In genomic region chr17:79728169-79728907, GRCh38 we compare ENCODE assay signal across 8 cellular contexts. TPM values are rescaled to one million over a fixed set of nuclear protein-coding genes. Genes with fewer than 3 reads are reported as not detected.
DNase-seq lines count a peak whose midpoint lies in the region; ATAC-seq and TF ChIP-seq lines count a peak whose summit lies in the region.

No MANE protein-coding gene starts in this region.

- ATAC-seq in GM21786 (IDR thresholded peaks at IDR 0.05; ENCODE audit: unreplicated experiment): no peak

- no peaks in the 10 kb centered on the region for H4K20me1 ChIP-seq in OCI-LY1 (ENCODE audit: insufficient read depth, low read length)

- H2AFZ ChIP-seq in OCI-LY1 (ENCODE audit: low read length): peak overlapping the region; percentile 91

- no peaks in the 10 kb centered on the region for H3F3A ChIP-seq in OCI-LY1 (ENCODE audit: insufficient read depth, low read length)

- no peaks in the 10 kb centered on the region for H3K9me2 ChIP-seq in OCI-LY1 (ENCODE audit: low read depth, low read length)

- H3K4me2 ChIP-seq in OCI-LY1 (ENCODE audit: low read length): peak overlapping the region; percentile 59

- H3K4me3 ChIP-seq in OCI-LY1 (ENCODE audit: low read depth, low read length, poor library complexity, severe bottlenecking) (peak overlapping the region; percentile 46), esophagus (ENCODE audit: low read depth in 1 of 2, low read length in 2 of 2) (peak overlapping the region; percentile 23 to 41)

- H3K79me2 ChIP-seq in OCI-LY1 (ENCODE audit: insufficient read depth, low read length): no peaks in the 10 kb centered on the region

- peak; percentile 18 for DNase-seq in DMS79 treated with DMSO at 0.1 percent for 48 hours (lab: John Stamatoyannopoulos, UW)
- peak in 72 of 76 experiments; percentile 13 to 84 (median 60) for DNase-seq in HUDEP-2 (lab: John Stamatoyannopoulos, UW; ENCODE audit: unreplicated experiment in 76 of 76)
- DNase-seq in activated T-cell treated with anti-CD3 and anti-CD28 coated beads for 48 hours (ENCODE audit: low read depth): peak; percentile 73
- DNase-seq in myocyte (ENCODE audit: low read depth): peak; percentile 86
- peak; percentile 85 for DNase-seq in stimulated activated CD8-positive, alpha-beta memory T cell treated with anti-CD3 and anti-CD28 coated beads, Interleukin-4, amount 100 ng/mL, for 48 hours

- no peaks in the 10 kb centered on the region for H3K27me3 ChIP-seq in OCI-LY1 (ENCODE audit: insufficient read depth, low read length)
- no peaks in the 10 kb centered on the region for H3K27me3 ChIP-seq in esophagus (ENCODE audit: control insufficient read depth in 1 of 2, insufficient read depth in 2 of 2, low read length in 2 of 2)

- H3K36me3 ChIP-seq in OCI-LY1 (ENCODE audit: insufficient read depth, low read length) (no peaks in the 10 kb centered on the region), esophagus (ENCODE audit: control insufficient read depth in 2 of 2, insufficient read depth in 2 of 2, low read length in 1 of 2) (no peaks in the 10 kb centered on the region)

- peak overlapping the region; percentile 21; the same call in 1 of the 2 replicates for H3K9ac ChIP-seq in OCI-LY1 (ENCODE audit: low read length)

- TF ChIP-seq CTCF in OCI-LY1 (IDR thresholded peaks at IDR 0.05; ENCODE audit: low read length): no peak

- H3K9me3 ChIP-seq in OCI-LY1 (ENCODE audit: low read length): no peaks in the 10 kb centered on the region
- no peaks in the 10 kb centered on the region for H3K9me3 ChIP-seq in esophagus (ENCODE audit: control insufficient read depth in 2 of 2, insufficient read depth in 1 of 2, low read depth in 1 of 2, low read length in 1 of 2)

- peaks cover 27% of the 10 kb centered on the region for H3K4me1 ChIP-seq in OCI-LY1 (ENCODE audit: insufficient read depth, low read length, severe bottlenecking)
- peaks cover 0 to 8% of the 10 kb centered on the region in 2 donors for H3K4me1 ChIP-seq in esophagus (ENCODE audit: control insufficient read depth in 2 of 2, insufficient read depth in 2 of 2, low read length in 1 of 2)

- WGBS in esophagus, 2 donors: 44 to 49% methylated on average over 22 of the region's 22 CpGs

- H3K27ac ChIP-seq in OCI-LY1 (ENCODE audit: low read depth, low read length, poor library complexity, severe bottlenecking) (no peak overlapping the region), esophagus (ENCODE audit: low read depth in 2 of 2, low read length in 1 of 2) (no peak overlapping the region)

RNA-seq across cellular contexts. Expression of gene ENPP7, which starts 2.4 kb away (rescaled TPM):
- not detected for polyA plus RNA-seq in esophagus
- not detected in 2 replicates for total RNA-seq in myocyte
- not detected for polyA plus RNA-seq in myocyte (2012)

RNA-seq across cellular contexts. Expression of gene CBX2, which starts 49.6 kb away (rescaled TPM):
- 1 to 10 TPM; 2.1 to 3.3 TPM for polyA plus RNA-seq in esophagus
- 1.3 and 2.2 TPM in 2 replicates for total RNA-seq in myocyte
- 3.1 TPM for polyA plus RNA-seq in myocyte (2012)

Comparison
In these comparisons a context has a peak if more than half of its experiments do, and no peak if none do; other contexts are left out.
1. DNase-seq: peak in every context shown above with its lines; median percentile 86 in myocyte; 85 in stimulated activated CD8-positive, alpha-beta memory T cell treated with anti-CD3 and anti-CD28 coated beads, Interleukin-4, amount 100 ng/mL, for 48 hours; 73 in activated T-cell treated with anti-CD3 and anti-CD28 coated beads for 48 hours; 60 in HUDEP-2; 18 in DMS79 treated with DMSO at 0.1 percent for 48 hours.